In the genomic region with DNA sequence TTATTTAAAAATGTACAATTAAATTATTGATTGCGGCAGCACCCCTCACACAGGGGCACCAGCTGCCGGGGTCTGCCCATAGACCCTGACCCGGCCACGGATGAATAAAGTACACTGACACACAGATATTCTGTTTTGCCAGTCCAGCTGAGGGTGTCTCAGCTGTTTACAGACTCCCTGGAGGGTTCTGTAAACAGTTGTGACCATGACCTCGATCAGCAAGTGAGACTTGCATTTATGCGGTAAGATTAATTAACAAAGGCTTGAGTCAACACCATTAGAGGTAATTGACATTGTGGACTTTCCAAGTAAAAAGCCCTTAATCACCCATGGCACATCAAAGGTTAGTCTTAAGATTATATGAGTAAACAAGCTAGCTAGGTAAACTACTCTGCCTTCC, we compare ENCODE assay signal across 20 cellular contexts.
DNase-seq lines count a peak whose midpoint lies in the region; ATAC-seq and TF ChIP-seq lines count a peak whose summit lies in the region.
"Had no signal": no experiment of that assay in that cellular context is flagged by ENCODE, and none has a peak within 500 bp of the region (broad histone marks: within the 10 kb centered on the region; RNA-seq: fewer than 3 reads in every experiment).

No MANE protein-coding gene starts in this region.

- CTCF ChIA-PET in WTC11 (lab: Charles Lee): no interaction called here

- H3K4me3 Mint-ChIP-seq in WTC11 (no peak overlapping the region), neural crest cell (no peak overlapping the region)
- H3K4me3 Mint-ChIP-seq: activated CD4-positive, alpha-beta T cell treated with anti-CD3 and anti-CD28 coated beads, Interleukin-2, amount 10 ng/mL, durations not matched to agents 24 days and 14 days; activated CD8-positive, alpha-beta memory T cell treated with anti-CD3 and anti-CD28 coated beads, Interleukin-2, amount 10 ng/mL, durations not matched to agents 7 days and 5 days; activated naive CD8-positive, alpha-beta T cell treated with anti-CD3 and anti-CD28 coated beads, Interleukin-2, amount 50 U/mL, for 24 hours; effector memory CD8-positive, alpha-beta T cell; neural progenitor cell; T-helper 1 cell treated with Interleukin-12 subunit alpha and Interleukin-12 subunit beta and Interleukin-4 antibody, amounts not matched to agents 30 μg/mL and 1 μg/mL, for 36 hours had no signal

- H3K9me3 Mint-ChIP-seq in WTC11 (peaks cover 9% of the 10 kb centered on the region), neural crest cell (peaks cover 23% of the 10 kb centered on the region)

- DNase-seq in NCI-H1092 (lab: John Stamatoyannopoulos, UW) (peak; percentile 51), NCI-H2081 (lab: John Stamatoyannopoulos, UW) (peak; percentile 30 to 84), WTC11 (ENCODE audit: low spot score) (no peak), neural crest cell (ENCODE audit: low read depth, low spot score) (no peak), HAP-1 (ENCODE audit: low spot score in 2 of 2) (no peak), hepatocyte (ENCODE audit: low spot score) (no peak)
- DNase-seq in activated T-cell treated with anti-CD3 and anti-CD28 coated beads, Interleukin-2, amount 50 U/mL, for 48 hours: no peak
- DNase-seq: activated CD4-positive, alpha-beta T cell treated with anti-CD3 and anti-CD28 coated beads, Interleukin-2, amount 10 ng/mL, durations not matched to agents 24 days and 14 days; activated CD8-positive, alpha-beta memory T cell treated with anti-CD3 and anti-CD28 coated beads, Interleukin-2, amount 10 ng/mL, durations not matched to agents 7 days and 5 days; activated naive CD8-positive, alpha-beta T cell treated with anti-CD3 and anti-CD28 coated beads, Interleukin-2, amount 50 U/mL, for 24 hours; effector memory CD8-positive, alpha-beta T cell; H7; Karpas-422; left ventricle myocardium superior; mucosa of descending colon; NCI-H524 had no signal

- peaks cover 57% of the 10 kb centered on the region for H3K79me2 ChIP-seq in hepatocyte

- in situ Hi-C loops in HAP-1 (cut with MboI; ENCODE audit: low sequenced_read_pairs): no loop called here

- H3K27ac Mint-ChIP-seq in WTC11: no peak overlapping the region
- peak overlapping the region; percentile 62 for H3K27ac Mint-ChIP-seq in neural crest cell (ENCODE audit: unreplicated experiment)
- H3K27ac Mint-ChIP-seq: activated CD4-positive, alpha-beta T cell treated with anti-CD3 and anti-CD28 coated beads, Interleukin-2, amount 10 ng/mL, durations not matched to agents 24 days and 14 days; activated CD8-positive, alpha-beta memory T cell treated with anti-CD3 and anti-CD28 coated beads, Interleukin-2, amount 10 ng/mL, durations not matched to agents 7 days and 5 days; activated naive CD8-positive, alpha-beta T cell treated with anti-CD3 and anti-CD28 coated beads, Interleukin-2, amount 50 U/mL, for 24 hours; effector memory CD8-positive, alpha-beta T cell; neural progenitor cell; T-helper 1 cell treated with Interleukin-12 subunit alpha and Interleukin-12 subunit beta and Interleukin-4 antibody, amounts not matched to agents 30 μg/mL and 1 μg/mL, for 36 hours had no signal

- peaks cover 3% of the 10 kb centered on the region; the same call in 1 of the 2 replicates for H3K36me3 Mint-ChIP-seq in WTC11
- H3K36me3 Mint-ChIP-seq in neural crest cell (ENCODE audit: low read depth): peaks cover 37% of the 10 kb centered on the region

- H3K9me2 ChIP-seq in hepatocyte (replicated peaks; ENCODE audit: insufficient read depth): no peaks in the 10 kb centered on the region

- peaks cover 4% of the 10 kb centered on the region; the same call in 1 of the 2 replicates for H3K9me3 ChIP-seq in HAP-1
- no peaks in the 10 kb centered on the region for H3K9me3 ChIP-seq in hepatocyte (ENCODE audit: low read depth)
- H3K9me3 ChIP-seq: SJCRH30 had no signal

- H2AFZ ChIP-seq in hepatocyte: no peak overlapping the region
- H2AFZ ChIP-seq: neural progenitor cell had no signal

- TF ChIP-seq CTCF in WTC11 (IDR thresholded peaks at IDR 0.05) (no peak), neural crest cell (conservative IDR thresholded peaks at IDR 0.05) (no peak), hepatocyte (IDR thresholded peaks at IDR 0.05; ENCODE audit: poor library complexity) (no peak)

- ATAC-seq in WTC11 (peak; percentile 39; the same call in 1 of the 2 replicates), GM18907 (IDR thresholded peaks at IDR 0.05; ENCODE audit: unreplicated experiment) (no peak)
- ATAC-seq: activated CD8-positive, alpha-beta memory T cell treated with anti-CD3 and anti-CD28 coated beads, Interleukin-2, amount 10 ng/mL, durations not matched to agents 7 days and 5 days; activated naive CD8-positive, alpha-beta T cell treated with anti-CD3 and anti-CD28 coated beads, Interleukin-2, amount 50 U/mL, for 24 hours; effector memory CD8-positive, alpha-beta T cell; left ventricle myocardium superior; mucosa of descending colon had no signal

- peaks cover 23% of the 10 kb centered on the region for H3K4me1 ChIP-seq in HAP-1
- no peaks in the 10 kb centered on the region for H3K4me1 ChIP-seq in hepatocyte (ENCODE audit: insufficient read depth)
- H3K4me1 ChIP-seq: neural progenitor cell, SJCRH30 had no signal

- 37% methylated on average over 6 of the region's 6 CpGs for WGBS in hepatocyte (ENCODE audit: low lambda C conversion rate, missing lambda C conversion rate)

- H3K4me3 ChIP-seq in HAP-1 (no peak overlapping the region), hepatocyte (no peak overlapping the region)
- H3K4me3 ChIP-seq: mucosa of descending colon, neural progenitor cell, SJCRH30 had no signal

- H3K27me3 ChIP-seq in HAP-1 (ENCODE audit: low read depth) (no peaks in the 10 kb centered on the region), hepatocyte (no peaks in the 10 kb centered on the region)
- H3K27me3 ChIP-seq: neural progenitor cell, SJCRH30 had no signal

- H3K27me3 Mint-ChIP-seq in WTC11 (ENCODE audit: low read depth) (peaks cover 100% of the 10 kb centered on the region), neural crest cell (ENCODE audit: low read depth) (no peaks in the 10 kb centered on the region)
- H3K27me3 Mint-ChIP-seq: activated CD4-positive, alpha-beta T cell treated with anti-CD3 and anti-CD28 coated beads, Interleukin-2, amount 10 ng/mL, durations not matched to agents 24 days and 14 days; activated CD8-positive, alpha-beta memory T cell treated with anti-CD3 and anti-CD28 coated beads, Interleukin-2, amount 10 ng/mL, durations not matched to agents 7 days and 5 days; activated naive CD8-positive, alpha-beta T cell treated with anti-CD3 and anti-CD28 coated beads, Interleukin-2, amount 50 U/mL, for 24 hours; effector memory CD8-positive, alpha-beta T cell had no signal

- H4K20me1 ChIP-seq in hepatocyte (ENCODE audit: insufficient read depth, poor library complexity, severe bottlenecking): no peaks in the 10 kb centered on the region

- POLR2A ChIA-PET in WTC11 (lab: Charles Lee): no interaction called here

- no peak overlapping the region for H3K4me2 ChIP-seq in hepatocyte
- H3K4me2 ChIP-seq: neural progenitor cell had no signal

- H3K36me3 ChIP-seq in HAP-1 (replicated peaks) (no peaks in the 10 kb centered on the region), hepatocyte (replicated peaks; ENCODE audit: insufficient read depth, low read depth) (no peaks in the 10 kb centered on the region)
- H3K36me3 ChIP-seq: neural progenitor cell, SJCRH30 had no signal

- H3K27ac ChIP-seq in hepatocyte: no peak overlapping the region
- H3K27ac ChIP-seq: neural progenitor cell, SJCRH30 had no signal

- H3K4me1 Mint-ChIP-seq in WTC11 (peaks cover 4% of the 10 kb centered on the region), neural crest cell (peaks cover 10% of the 10 kb centered on the region)
- H3K4me1 Mint-ChIP-seq: neural progenitor cell had no signal

TF ChIP-seq in WTC11, 78 proteins besides CTCF, POLR2A, EP300 and RAD21:
- TF ChIP-seq ZNF121 (CRISPR knock-in tag; IDR thresholded peaks at IDR 0.05) (no peak), FOXP4 (CRISPR knock-in tag; IDR thresholded peaks at IDR 0.05) (peak; percentile 45; the same call in 1 of the 2 replicates), TEAD4 (CRISPR knock-in tag; IDR thresholded peaks at IDR 0.05) (no peak), FOXP1 (CRISPR knock-in tag; IDR thresholded peaks at IDR 0.05; ENCODE audit: borderline replicate concordance) (no peak)

Comparison
In these comparisons a context has a peak if more than half of its experiments do, and no peak if none do; other contexts are left out.
1. DNase-seq: peak in NCI-H1092 (single experiment) and NCI-H2081 (2 of 2); none in WTC11 (single experiment), neural crest cell (single experiment), HAP-1 (0 of 2), activated T-cell treated with anti-CD3 and anti-CD28 coated beads, Interleukin-2, amount 50 U/mL, for 48 hours (0 of 2) and hepatocyte (single experiment).